ENCODE assay signal across 8 cellular contexts in genomic region chr17:66441012-66441703, GRCh38.
DNase-seq lines count a peak whose midpoint lies in the region; ATAC-seq, FAIRE-seq and TF ChIP-seq lines count a peak whose summit lies in the region.

No MANE protein-coding gene starts in this region.

- TF ChIP-seq EP300 in A549 (IDR thresholded peaks at IDR 0.05), result no peak

- peak overlapping the region in 1 of 2 experiments; percentile 55; a peak in 3 of 6 replicates for H3K27ac ChIP-seq in A549
- H3K27ac ChIP-seq in thyroid gland, result no peak overlapping the region
- peak overlapping the region in 1 of 2 donors; percentile 33 for H3K27ac ChIP-seq in uterus

- POLR2A ChIA-PET in A549 (lab: Yijun Ruan, JAX), result no interaction called here

- no peak for FAIRE-seq in A549 (lab: Jason Lieb, UNC)

- H3K4me2 ChIP-seq in A549, result 0 out of 3 replicates have a peak overlapping the region, but pooled peaks have one; percentile 1

- intact Hi-C loops in thyroid gland (cut with DNase I), result no loop called here
- intact Hi-C loops in uterus (cut with DNase I; ENCODE audit: low total_unique reads), result no loop called here

- TF ChIP-seq POLR2A in A549 (IDR thresholded peaks at IDR 0.05; ENCODE audit: low read length) (no peak), thyroid gland (IDR thresholded peaks at IDR 0.05) (no peak), uterus (IDR thresholded peaks at IDR 0.05) (no peak)

- H3K4me1 ChIP-seq in A549 (peaks cover 11% of the 10 kb centered on the region), thyroid gland (no peaks in the 10 kb centered on the region), uterus (no peaks in the 10 kb centered on the region)

- ATAC-seq in A549, result no peak; a peak in 1 of 6 replicates
- peak; percentile 64 for ATAC-seq in GM19035 (IDR thresholded peaks at IDR 0.05; ENCODE audit: unreplicated experiment)
- peak; percentile 83 for ATAC-seq in HG03066 (IDR thresholded peaks at IDR 0.05; ENCODE audit: low read depth, unreplicated experiment)

- whole genome bisulfite sequencing in A549 (ENCODE audit: missing lambda C conversion rate), result 78% methylated on average over 17 of the region's 17 CpGs
- 58 to 61% methylated on average over 17 of the region's 17 CpGs for WGBS in thyroid gland, 2 donors

- no peak for DNase-seq in A549 (ENCODE audit: low read depth in 1 of 2, low spot score in 1 of 2)
- peak; percentile 18 for DNase-seq in SKM-1 (lab: John Stamatoyannopoulos, UW; ENCODE audit: unreplicated experiment)
- DNase-seq in thyroid gland, result no peak
- no peak for DNase-seq in activated effector memory CD4-positive, alpha-beta T cell treated with anti-CD3 and anti-CD28 coated beads, Interleukin-2, amount 50 U/mL, for 16 hours
- DNase-seq in uterus, result no peak
- no peak for DNase-seq in GM03348 (ENCODE audit: low spot score)

- TF ChIP-seq CTCF in A549 (IDR thresholded peaks at IDR 0.05), result no peak
- no peak for TF ChIP-seq CTCF in thyroid gland (IDR thresholded peaks at IDR 0.05)
- TF ChIP-seq CTCF in uterus (IDR thresholded peaks at IDR 0.05), result no peak

- H3K9me3 ChIP-seq in A549 (no peaks in the 10 kb centered on the region), thyroid gland (no peaks in the 10 kb centered on the region), uterus (no peaks in the 10 kb centered on the region)

- TF ChIP-seq RAD21 in A549 (conservative IDR thresholded peaks at IDR 0.05 in 1 of 2, IDR thresholded peaks at IDR 0.05 in 1 of 2), result no peak

- H3K4me3 ChIP-seq in A549 (no peak overlapping the region), thyroid gland (replicated peaks in 1 of 3) (no peak overlapping the region), uterus (no peak overlapping the region)

- H3K36me3 ChIP-seq in thyroid gland (no peaks in the 10 kb centered on the region), uterus (no peaks in the 10 kb centered on the region)

- H3K27me3 ChIP-seq in thyroid gland, result no peaks in the 10 kb centered on the region
- no peaks in the 10 kb centered on the region for H3K27me3 ChIP-seq in uterus

- CTCF ChIA-PET in A549 (lab: Yijun Ruan, JAX), result interaction anchor here (0.6 to 2.8 kb wide), 4 partner anchors 12 to 126 kb away, joined by 3 to 9 read pairs (median 4); no protein-coding TSS in a partner anchor

TF ChIP-seq in A549, 52 proteins besides CTCF, POLR2A, EP300 and RAD21:
- TF ChIP-seq EHF (CRISPR knock-in tag; IDR thresholded peaks at IDR 0.05) (no peak), RNF2 (IDR thresholded peaks at IDR 0.05; ENCODE audit: borderline replicate concordance, low read depth) (no peak), MAZ (IDR thresholded peaks at IDR 0.05; ENCODE audit: borderline replicate concordance, low read depth, low read length) (no peak), JUNB (IDR thresholded peaks at IDR 0.05) (no peak), CHD2 (IDR thresholded peaks at IDR 0.05; ENCODE audit: low read length, partially characterized antibody) (no peak), MAX (IDR thresholded peaks at IDR 0.05) (no peak), ESRRA (IDR thresholded peaks at IDR 0.05; ENCODE audit: borderline replicate concordance, low read length) (no peak), TFCP2L1 (CRISPR knock-in tag; IDR thresholded peaks at IDR 0.05) (no peak), JUN (IDR thresholded peaks at IDR 0.05) (no peak), TP53 (CRISPR knock-in tag; IDR thresholded peaks at IDR 0.05) (no peak), E2F6 (IDR thresholded peaks at IDR 0.05; ENCODE audit: borderline replicate concordance, low read depth) (no peak), CEBPB (IDR thresholded peaks at IDR 0.05) (no peak), HOXB5 (CRISPR knock-in tag; IDR thresholded peaks at IDR 0.05) (no peak), SMC3 (IDR thresholded peaks at IDR 0.05) (no peak), NR3C1 (IDR thresholded peaks at IDR 0.05) (no peak), ZFP36 (IDR thresholded peaks at IDR 0.05; ENCODE audit: borderline replicate concordance, partially characterized antibody) (no peak), RFX5 (IDR thresholded peaks at IDR 0.05) (no peak)

Comparison
In these comparisons a context has a peak if more than half of its experiments do, and no peak if none do; other contexts are left out.
1. ATAC-seq: peak in GM19035 (single experiment) and HG03066 (single experiment); none in A549 (0 of 2).